In the genomic region with DNA sequence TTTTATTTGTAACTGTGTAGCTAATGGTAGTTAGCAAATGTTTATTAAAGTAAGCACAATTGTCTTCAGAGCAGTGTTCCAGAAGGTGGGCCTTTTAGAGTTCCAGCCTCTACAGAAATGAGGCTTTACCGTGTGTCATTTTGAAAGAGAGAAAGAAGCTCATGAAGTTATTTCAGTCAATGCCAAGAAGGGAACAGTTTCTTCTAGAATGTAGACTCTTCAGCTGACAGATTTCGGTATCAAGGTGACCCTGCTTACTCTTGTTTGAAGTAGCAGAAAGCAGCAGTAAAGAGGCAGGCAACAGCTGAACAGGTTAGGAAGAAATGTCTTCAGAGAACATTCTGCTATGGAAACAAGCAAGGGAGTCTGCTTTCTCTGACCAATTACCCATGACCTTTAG, we compare ENCODE assay signal across 15 cellular contexts.
DNase-seq lines count a peak whose midpoint lies in the region; ATAC-seq and TF ChIP-seq lines count a peak whose summit lies in the region.
"Had no signal": no experiment of that assay in that cellular context is flagged by ENCODE, and none has a peak within 500 bp of the region (broad histone marks: within the 10 kb centered on the region; RNA-seq: fewer than 3 reads in every experiment).

No MANE protein-coding gene starts in this region.

- no peak overlapping the region for H3K4me3 Mint-ChIP-seq in WTC11
- no peak overlapping the region for H3K4me3 Mint-ChIP-seq in effector memory CD8-positive, alpha-beta T cell
- H3K4me3 Mint-ChIP-seq: activated CD4-positive, alpha-beta memory T cell treated with anti-CD3 and anti-CD28 coated beads, Interleukin-2, amount 10 ng/mL, durations not matched to agents 7 days and 5 days had no signal

- ATAC-seq in GM18909 (IDR thresholded peaks at IDR 0.05; ENCODE audit: poor library complexity, unreplicated experiment) (peak; percentile 66), GM21717 (IDR thresholded peaks at IDR 0.05; ENCODE audit: unreplicated experiment) (peak; percentile 86), HG03139 (IDR thresholded peaks at IDR 0.05; ENCODE audit: unreplicated experiment) (peak; percentile 50), WTC11 (no peak)
- no peak for ATAC-seq in effector memory CD8-positive, alpha-beta T cell (replicated peaks)
- ATAC-seq: HepG2 had no signal

- peaks cover 4% of the 10 kb centered on the region; the same call in 1 of the 2 replicates for H3K9me3 Mint-ChIP-seq in WTC11
- peaks cover 0 to 2% of the 10 kb centered on the region in 2 donors for H3K9me3 Mint-ChIP-seq in effector memory CD8-positive, alpha-beta T cell

- POLR2A ChIA-PET in WTC11 (lab: Charles Lee), result no interaction called here

- peaks cover 3% of the 10 kb centered on the region; the same call in 1 of the 2 replicates for H3K4me1 Mint-ChIP-seq in WTC11
- no peaks in the 10 kb centered on the region for H3K4me1 Mint-ChIP-seq in effector memory CD8-positive, alpha-beta T cell (ENCODE audit: low read depth in 2 of 2)
- H3K4me1 Mint-ChIP-seq: activated CD4-positive, alpha-beta memory T cell treated with anti-CD3 and anti-CD28 coated beads, Interleukin-2, amount 10 ng/mL, durations not matched to agents 7 days and 5 days had no signal

- no peaks in the 10 kb centered on the region for H3K36me3 Mint-ChIP-seq in WTC11
- H3K36me3 Mint-ChIP-seq in effector memory CD8-positive, alpha-beta T cell (ENCODE audit: insufficient read depth), result no peaks in the 10 kb centered on the region

- DNase-seq in cerebellar cortex (ENCODE audit: low spot score) (peak; percentile 0), WTC11 (ENCODE audit: low spot score) (no peak), NCI-H748 treated with DMSO at 0.1 percent for 48 hours (lab: John Stamatoyannopoulos, UW) (no peak)
- DNase-seq in effector memory CD8-positive, alpha-beta T cell, result no peak
- DNase-seq: activated CD4-positive, alpha-beta memory T cell treated with anti-CD3 and anti-CD28 coated beads, Interleukin-2, amount 10 ng/mL, durations not matched to agents 7 days and 5 days; amygdala; DMS53; NCI-H2081 treated with DMSO at 0.1 percent for 48 hours; nephron progenitor cell; stimulated activated CD8-positive, alpha-beta memory T cell treated with anti-CD3 and anti-CD28 coated beads, Interleukin-4, amount 100 ng/mL, for 48 hours; tibial artery had no signal

- no peaks in the 10 kb centered on the region for H3K27me3 Mint-ChIP-seq in WTC11 (ENCODE audit: low read depth)
- H3K27me3 Mint-ChIP-seq in effector memory CD8-positive, alpha-beta T cell, result no peaks in the 10 kb centered on the region
- H3K27me3 Mint-ChIP-seq: activated CD4-positive, alpha-beta memory T cell treated with anti-CD3 and anti-CD28 coated beads, Interleukin-2, amount 10 ng/mL, durations not matched to agents 7 days and 5 days had no signal

- no peak overlapping the region for H3K27ac Mint-ChIP-seq in WTC11
- H3K27ac Mint-ChIP-seq in effector memory CD8-positive, alpha-beta T cell, result no peak overlapping the region
- H3K27ac Mint-ChIP-seq: activated CD4-positive, alpha-beta memory T cell treated with anti-CD3 and anti-CD28 coated beads, Interleukin-2, amount 10 ng/mL, durations not matched to agents 7 days and 5 days; nephron progenitor cell had no signal

- CTCF ChIA-PET in WTC11 (lab: Charles Lee), result no interaction called here

- TF ChIP-seq CTCF in WTC11 (IDR thresholded peaks at IDR 0.05), result no peak

TF ChIP-seq in WTC11, 78 proteins besides CTCF, POLR2A, EP300 and RAD21 (continues in another document):
- no peak for TF ChIP-seq NR1H2 (CRISPR knock-in tag; IDR thresholded peaks at IDR 0.05)
- TF ChIP-seq, protein P1, sequence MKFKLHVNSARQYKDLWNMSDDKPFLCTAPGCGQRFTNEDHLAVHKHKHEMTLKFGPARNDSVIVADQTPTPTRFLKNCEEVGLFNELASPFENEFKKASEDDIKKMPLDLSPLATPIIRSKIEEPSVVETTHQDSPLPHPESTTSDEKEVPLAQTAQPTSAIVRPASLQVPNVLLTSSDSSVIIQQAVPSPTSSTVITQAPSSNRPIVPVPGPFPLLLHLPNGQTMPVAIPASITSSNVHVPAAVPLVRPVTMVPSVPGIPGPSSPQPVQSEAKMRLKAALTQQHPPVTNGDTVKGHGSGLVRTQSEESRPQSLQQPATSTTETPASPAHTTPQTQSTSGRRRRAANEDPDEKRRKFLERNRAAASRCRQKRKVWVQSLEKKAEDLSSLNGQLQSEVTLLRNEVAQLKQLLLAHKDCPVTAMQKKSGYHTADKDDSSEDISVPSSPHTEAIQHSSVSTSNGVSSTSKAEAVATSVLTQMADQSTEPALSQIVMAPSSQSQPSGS (CRISPR knock-in tag; IDR thresholded peaks at IDR 0.05; ENCODE audit: borderline replicate concordance, low read depth), result no peak
- TF ChIP-seq ZNF232 (CRISPR knock-in tag; IDR thresholded peaks at IDR 0.05), result no peak
- TF ChIP-seq, protein P2, sequence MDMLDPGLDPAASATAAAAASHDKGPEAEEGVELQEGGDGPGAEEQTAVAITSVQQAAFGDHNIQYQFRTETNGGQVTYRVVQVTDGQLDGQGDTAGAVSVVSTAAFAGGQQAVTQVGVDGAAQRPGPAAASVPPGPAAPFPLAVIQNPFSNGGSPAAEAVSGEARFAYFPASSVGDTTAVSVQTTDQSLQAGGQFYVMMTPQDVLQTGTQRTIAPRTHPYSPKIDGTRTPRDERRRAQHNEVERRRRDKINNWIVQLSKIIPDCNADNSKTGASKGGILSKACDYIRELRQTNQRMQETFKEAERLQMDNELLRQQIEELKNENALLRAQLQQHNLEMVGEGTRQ (CRISPR knock-in tag; IDR thresholded peaks at IDR 0.05), result no peak
- no peak for TF ChIP-seq NR3C1 (CRISPR knock-in tag; conservative IDR thresholded peaks at IDR 0.05; ENCODE audit: low read depth)
- TF ChIP-seq, protein P3, sequence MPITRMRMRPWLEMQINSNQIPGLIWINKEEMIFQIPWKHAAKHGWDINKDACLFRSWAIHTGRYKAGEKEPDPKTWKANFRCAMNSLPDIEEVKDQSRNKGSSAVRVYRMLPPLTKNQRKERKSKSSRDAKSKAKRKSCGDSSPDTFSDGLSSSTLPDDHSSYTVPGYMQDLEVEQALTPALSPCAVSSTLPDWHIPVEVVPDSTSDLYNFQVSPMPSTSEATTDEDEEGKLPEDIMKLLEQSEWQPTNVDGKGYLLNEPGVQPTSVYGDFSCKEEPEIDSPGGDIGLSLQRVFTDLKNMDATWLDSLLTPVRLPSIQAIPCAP (CRISPR knock-in tag; IDR thresholded peaks at IDR 0.05), result no peak
- TF ChIP-seq, protein P4, sequence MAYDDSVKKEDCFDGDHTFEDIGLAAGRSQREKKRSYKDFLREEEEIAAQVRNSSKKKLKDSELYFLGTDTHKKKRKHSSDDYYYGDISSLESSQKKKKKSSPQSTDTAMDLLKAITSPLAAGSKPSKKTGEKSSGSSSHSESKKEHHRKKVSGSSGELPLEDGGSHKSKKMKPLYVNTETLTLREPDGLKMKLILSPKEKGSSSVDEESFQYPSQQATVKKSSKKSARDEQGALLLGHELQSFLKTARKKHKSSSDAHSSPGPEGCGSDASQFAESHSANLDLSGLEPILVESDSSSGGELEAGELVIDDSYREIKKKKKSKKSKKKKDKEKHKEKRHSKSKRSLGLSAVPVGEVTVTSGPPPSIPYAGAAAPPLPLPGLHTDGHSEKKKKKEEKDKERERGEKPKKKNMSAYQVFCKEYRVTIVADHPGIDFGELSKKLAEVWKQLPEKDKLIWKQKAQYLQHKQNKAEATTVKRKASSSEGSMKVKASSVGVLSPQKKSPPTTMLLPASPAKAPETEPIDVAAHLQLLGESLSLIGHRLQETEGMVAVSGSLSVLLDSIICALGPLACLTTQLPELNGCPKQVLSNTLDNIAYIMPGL (CRISPR knock-in tag; IDR thresholded peaks at IDR 0.05), result no peak
- TF ChIP-seq, protein P5, sequence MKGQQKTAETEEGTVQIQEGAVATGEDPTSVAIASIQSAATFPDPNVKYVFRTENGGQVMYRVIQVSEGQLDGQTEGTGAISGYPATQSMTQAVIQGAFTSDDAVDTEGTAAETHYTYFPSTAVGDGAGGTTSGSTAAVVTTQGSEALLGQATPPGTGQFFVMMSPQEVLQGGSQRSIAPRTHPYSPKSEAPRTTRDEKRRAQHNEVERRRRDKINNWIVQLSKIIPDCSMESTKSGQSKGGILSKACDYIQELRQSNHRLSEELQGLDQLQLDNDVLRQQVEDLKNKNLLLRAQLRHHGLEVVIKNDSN (CRISPR knock-in tag; IDR thresholded peaks at IDR 0.05), result no peak
- TF ChIP-seq, protein P6, sequence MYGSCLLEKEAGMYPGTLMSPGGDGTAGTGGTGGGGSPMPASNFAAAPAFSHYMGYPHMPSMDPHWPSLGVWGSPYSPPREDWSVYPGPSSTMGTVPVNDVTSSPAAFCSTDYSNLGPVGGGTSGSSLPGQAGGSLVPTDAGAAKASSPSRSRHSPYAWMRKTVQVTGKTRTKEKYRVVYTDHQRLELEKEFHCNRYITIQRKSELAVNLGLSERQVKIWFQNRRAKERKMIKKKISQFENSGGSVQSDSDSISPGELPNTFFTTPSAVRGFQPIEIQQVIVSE (CRISPR knock-in tag; IDR thresholded peaks at IDR 0.05; ENCODE audit: borderline replicate concordance), result no peak
- TF ChIP-seq ATF1 (CRISPR knock-in tag; IDR thresholded peaks at IDR 0.05), result no peak
- TF ChIP-seq GTF2I (CRISPR knock-in tag; conservative IDR thresholded peaks at IDR 0.05), result no peak
- TF ChIP-seq, protein P7, sequence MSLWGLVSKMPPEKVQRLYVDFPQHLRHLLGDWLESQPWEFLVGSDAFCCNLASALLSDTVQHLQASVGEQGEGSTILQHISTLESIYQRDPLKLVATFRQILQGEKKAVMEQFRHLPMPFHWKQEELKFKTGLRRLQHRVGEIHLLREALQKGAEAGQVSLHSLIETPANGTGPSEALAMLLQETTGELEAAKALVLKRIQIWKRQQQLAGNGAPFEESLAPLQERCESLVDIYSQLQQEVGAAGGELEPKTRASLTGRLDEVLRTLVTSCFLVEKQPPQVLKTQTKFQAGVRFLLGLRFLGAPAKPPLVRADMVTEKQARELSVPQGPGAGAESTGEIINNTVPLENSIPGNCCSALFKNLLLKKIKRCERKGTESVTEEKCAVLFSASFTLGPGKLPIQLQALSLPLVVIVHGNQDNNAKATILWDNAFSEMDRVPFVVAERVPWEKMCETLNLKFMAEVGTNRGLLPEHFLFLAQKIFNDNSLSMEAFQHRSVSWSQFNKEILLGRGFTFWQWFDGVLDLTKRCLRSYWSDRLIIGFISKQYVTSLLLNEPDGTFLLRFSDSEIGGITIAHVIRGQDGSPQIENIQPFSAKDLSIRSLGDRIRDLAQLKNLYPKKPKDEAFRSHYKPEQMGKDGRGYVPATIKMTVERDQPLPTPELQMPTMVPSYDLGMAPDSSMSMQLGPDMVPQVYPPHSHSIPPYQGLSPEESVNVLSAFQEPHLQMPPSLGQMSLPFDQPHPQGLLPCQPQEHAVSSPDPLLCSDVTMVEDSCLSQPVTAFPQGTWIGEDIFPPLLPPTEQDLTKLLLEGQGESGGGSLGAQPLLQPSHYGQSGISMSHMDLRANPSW (CRISPR knock-in tag; conservative IDR thresholded peaks at IDR 0.05; ENCODE audit: low read depth), result no peak
- no peak for TF ChIP-seq ZNF263 (CRISPR knock-in tag; IDR thresholded peaks at IDR 0.05; ENCODE audit: low read depth)
- no peak for TF ChIP-seq ZNF121 (CRISPR knock-in tag; IDR thresholded peaks at IDR 0.05)

Comparison
In these comparisons a context has a peak if more than half of its experiments do, and no peak if none do; other contexts are left out.
1. ATAC-seq: peak in GM18909 (single experiment), GM21717 (single experiment) and HG03139 (single experiment); none in WTC11 (single experiment) and effector memory CD8-positive, alpha-beta T cell (single experiment).